In genomic region chr6:130824978-130825694, GRCh38 we compare ENCODE assay signal across 26 cellular contexts. TPM values are rescaled to one million over a fixed set of nuclear protein-coding genes. Genes with fewer than 3 reads are reported as not detected.
"Had no signal": no experiment of that assay in that cellular context is flagged by ENCODE, and none has a peak within 500 bp of the region (broad histone marks: within the 10 kb centered on the region; RNA-seq: fewer than 3 reads in every experiment).

No MANE protein-coding gene starts in this region.

- H3K27ac ChIP-seq: breast epithelium, lower lobe of right lung, ovary, psoas muscle, suprapubic skin, tibial artery, upper lobe of right lung had no signal

- H3K4me3 ChIP-seq: breast epithelium, lower lobe of right lung, mucosa of descending colon, ovary, psoas muscle, suprapubic skin, tibial artery, upper lobe of right lung had no signal

- H3K4me3 Mint-ChIP-seq: activated naive CD4-positive, alpha-beta T cell treated with anti-CD3 and anti-CD28 coated beads for 36 hours; activated T-helper 1 cell treated with anti-CD3 and anti-CD28 coated beads, Interleukin-12 subunit alpha, Interleukin-12 subunit beta, Interleukin-2, Interleukin-4 antibody, amounts not matched to agents 30 ng/mL and 10 ng/mL and 1 ng/mL, durations not matched to agents 14 hours and 24 hours and 36 hours; immature natural killer cell; natural killer cell treated with Interleukin-12 subunit alpha and Interleukin-12 subunit beta and Interleukin-15 and Interleukin-18, amount 100 ng/mL, for 72 hours had no signal

- H3K9me3 ChIP-seq: breast epithelium, lower lobe of right lung, mucosa of descending colon, ovary, psoas muscle, suprapubic skin, tibial artery, upper lobe of right lung had no signal

- DNase-seq: activated CD4-positive, alpha-beta T cell treated with anti-CD3 and anti-CD28 coated beads for 1 hour; activated CD8-positive, alpha-beta memory T cell treated with anti-CD3 and anti-CD28 coated beads for 24 hours; activated effector memory CD4-positive, alpha-beta T cell treated with anti-CD3 and anti-CD28 coated beads, Interleukin-2, amount 50 U/mL, for 16 hours; activated naive CD4-positive, alpha-beta T cell treated with anti-CD3 and anti-CD28 coated beads for 36 hours; central memory CD4-positive, alpha-beta T cell; head of caudate nucleus; hypothalamus; immature natural killer cell; lower lobe of right lung; mucosa of descending colon; ovary; psoas muscle; stimulated activated CD4-positive, alpha-beta T cell treated with anti-CD3 and anti-CD28 coated beads, Interleukin-15, amount 100 ng/mL, for 24 hours; stimulated activated CD4-positive, alpha-beta T cell treated with anti-CD3 and anti-CD28 coated beads, Interleukin-2, amount 100 ng/mL, for 24 hours; tibial artery; upper lobe of right lung had no signal

- ATAC-seq: lower lobe of right lung, mucosa of descending colon, psoas muscle, upper lobe of right lung had no signal

- H3K36me3 Mint-ChIP-seq: immature natural killer cell; natural killer cell treated with Interleukin-12 subunit alpha and Interleukin-12 subunit beta and Interleukin-15 and Interleukin-18, amount 100 ng/mL, for 72 hours had no signal

- H3K9me3 Mint-ChIP-seq: activated naive CD4-positive, alpha-beta T cell treated with anti-CD3 and anti-CD28 coated beads for 36 hours; activated T-helper 1 cell treated with anti-CD3 and anti-CD28 coated beads, Interleukin-12 subunit alpha, Interleukin-12 subunit beta, Interleukin-2, Interleukin-4 antibody, amounts not matched to agents 30 ng/mL and 10 ng/mL and 1 ng/mL, durations not matched to agents 14 hours and 24 hours and 36 hours; immature natural killer cell; natural killer cell treated with Interleukin-12 subunit alpha and Interleukin-12 subunit beta and Interleukin-15 and Interleukin-18, amount 100 ng/mL, for 72 hours had no signal

- H3K27me3 ChIP-seq: breast epithelium, ovary, suprapubic skin, tibial artery, upper lobe of right lung had no signal

- H3K4me1 ChIP-seq: breast epithelium, lower lobe of right lung, psoas muscle, suprapubic skin, tibial artery, upper lobe of right lung had no signal

- H3K36me3 ChIP-seq: breast epithelium, lower lobe of right lung, ovary, suprapubic skin, tibial artery, upper lobe of right lung had no signal

- H3K27ac Mint-ChIP-seq: activated naive CD4-positive, alpha-beta T cell treated with anti-CD3 and anti-CD28 coated beads for 36 hours; activated T-helper 1 cell treated with anti-CD3 and anti-CD28 coated beads, Interleukin-12 subunit alpha, Interleukin-12 subunit beta, Interleukin-2, Interleukin-4 antibody, amounts not matched to agents 30 ng/mL and 10 ng/mL and 1 ng/mL, durations not matched to agents 14 hours and 24 hours and 36 hours; immature natural killer cell; natural killer cell treated with Interleukin-12 subunit alpha and Interleukin-12 subunit beta and Interleukin-15 and Interleukin-18, amount 100 ng/mL, for 72 hours had no signal

RNA-seq across cellular contexts. Expression of gene SMLR1, which starts 2.1 kb away (rescaled TPM):
- total RNA-seq: activated naive CD4-positive, alpha-beta T cell treated with anti-CD3 and anti-CD28 coated beads for 36 hours; activated T-helper 1 cell treated with anti-CD3 and anti-CD28 coated beads, Interleukin-12 subunit alpha, Interleukin-12 subunit beta, Interleukin-2, Interleukin-4 antibody, amounts not matched to agents 30 ng/mL and 10 ng/mL and 1 ng/mL, durations not matched to agents 14 hours and 24 hours and 36 hours; breast epithelium; endothelial cell of umbilical vein; fibroblast of lung; fibroblast of villous mesenchyme; kidney epithelial cell; lower lobe of right lung; mesenteric fat pad; mucosa of descending colon; myocyte; natural killer cell treated with Interleukin-12 subunit alpha and Interleukin-12 subunit beta and Interleukin-15 and Interleukin-18, amount 100 ng/mL, for 72 hours; psoas muscle; suprapubic skin; upper lobe of right lung had no signal
